In genomic region chr17:30982855-30983254, GRCh38 we compare ENCODE assay signal across 34 cellular contexts.
"Had no signal": no experiment of that assay in that cellular context is flagged by ENCODE, and none has a peak within 500 bp of the region (broad histone marks: within the 10 kb centered on the region; RNA-seq: fewer than 3 reads in every experiment).

No MANE protein-coding gene starts in this region.

- H3K27me3 Mint-ChIP-seq: activated CD4-positive, alpha-beta T cell treated with anti-CD3 and anti-CD28 coated beads, Interleukin-2, amount 10 ng/mL, durations not matched to agents 24 days and 14 days; activated naive CD8-positive, alpha-beta T cell; activated naive CD8-positive, alpha-beta T cell treated with anti-CD3 and anti-CD28 coated beads, Interleukin-2, amount 50 U/mL, for 24 hours; central memory CD8-positive, alpha-beta T cell had no signal

- H3K4me3 Mint-ChIP-seq: activated CD4-positive, alpha-beta T cell treated with anti-CD3 and anti-CD28 coated beads, Interleukin-2, amount 10 ng/mL, durations not matched to agents 24 days and 14 days; activated naive CD8-positive, alpha-beta T cell; activated naive CD8-positive, alpha-beta T cell treated with anti-CD3 and anti-CD28 coated beads, Interleukin-2, amount 50 U/mL, for 24 hours; central memory CD8-positive, alpha-beta T cell; T-helper 1 cell treated with Interleukin-12 subunit alpha and Interleukin-12 subunit beta and Interleukin-4 antibody, amounts not matched to agents 30 μg/mL and 1 μg/mL, for 36 hours; T-helper 2 cell treated with Interferon-gamma antibody and Interleukin-4, amounts not matched to agents 5 μg/mL and 100 μg/mL, for 36 hours had no signal

- H3K4me3 ChIP-seq: cardiac muscle cell, colonic mucosa, MG63, Peyer's patch, SJSA1 had no signal

- H3K27ac ChIP-seq: brain microvascular endothelial cell, cardiac muscle cell, colonic mucosa, Peyer's patch, SJSA1 had no signal

- H3K4me1 Mint-ChIP-seq: activated CD4-positive, alpha-beta T cell treated with anti-CD3 and anti-CD28 coated beads, Interleukin-2, amount 10 ng/mL, durations not matched to agents 24 days and 14 days; central memory CD8-positive, alpha-beta T cell had no signal

- ATAC-seq: activated naive CD8-positive, alpha-beta T cell treated with anti-CD3 and anti-CD28 coated beads, Interleukin-2, amount 50 U/mL, for 24 hours; PC-3 had no signal

- H3K9me3 ChIP-seq: colonic mucosa, MG63, Peyer's patch, SJSA1, SK-N-SH had no signal

- H3K27ac Mint-ChIP-seq: activated CD4-positive, alpha-beta T cell treated with anti-CD3 and anti-CD28 coated beads, Interleukin-2, amount 10 ng/mL, durations not matched to agents 24 days and 14 days; activated naive CD8-positive, alpha-beta T cell; activated naive CD8-positive, alpha-beta T cell treated with anti-CD3 and anti-CD28 coated beads, Interleukin-2, amount 50 U/mL, for 24 hours; activated T-helper 2 cell treated with anti-CD3 and anti-CD28 coated beads, Interferon-gamma antibody, Interleukin-2, Interleukin-4, amounts not matched to agents 10 μg/mL and 5 μg/mL and 100 μg/mL, durations not matched to agents 14 hours and 24 hours and 36 hours; T-helper 1 cell treated with Interleukin-12 subunit alpha and Interleukin-12 subunit beta and Interleukin-4 antibody, amounts not matched to agents 30 μg/mL and 1 μg/mL, for 36 hours; T-helper 2 cell treated with Interferon-gamma antibody and Interleukin-4, amounts not matched to agents 5 μg/mL and 100 μg/mL, for 36 hours had no signal

- H3K9me3 Mint-ChIP-seq: activated CD4-positive, alpha-beta T cell treated with anti-CD3 and anti-CD28 coated beads, Interleukin-2, amount 10 ng/mL, durations not matched to agents 24 days and 14 days; activated naive CD8-positive, alpha-beta T cell treated with anti-CD3 and anti-CD28 coated beads, Interleukin-2, amount 50 U/mL, for 24 hours; activated T-helper 2 cell treated with anti-CD3 and anti-CD28 coated beads, Interferon-gamma antibody, Interleukin-2, Interleukin-4, amounts not matched to agents 10 μg/mL and 5 μg/mL and 100 μg/mL, durations not matched to agents 14 hours and 24 hours and 36 hours; central memory CD8-positive, alpha-beta T cell; T-helper 1 cell treated with Interleukin-12 subunit alpha and Interleukin-12 subunit beta and Interleukin-4 antibody, amounts not matched to agents 30 μg/mL and 1 μg/mL, for 36 hours; T-helper 2 cell treated with Interferon-gamma antibody and Interleukin-4, amounts not matched to agents 5 μg/mL and 100 μg/mL, for 36 hours had no signal

- H3K27me3 ChIP-seq: brain microvascular endothelial cell, cardiac muscle cell, colonic mucosa, MG63, Peyer's patch, SJSA1 had no signal

- H3K4me1 ChIP-seq: colonic mucosa, Peyer's patch, SJSA1 had no signal

- H3K36me3 ChIP-seq: cardiac muscle cell, colonic mucosa had no signal

- DNase-seq: activated CD4-positive, alpha-beta T cell treated with anti-CD3 and anti-CD28 coated beads, Interleukin-2, amount 10 ng/mL, durations not matched to agents 24 days and 14 days; activated CD4-positive, alpha-beta T cell treated with anti-CD3 and anti-CD28 coated beads, Interleukin-2, amount 50 U/mL, for 4 hours; activated CD4-positive, CD25-positive, alpha-beta regulatory T cell treated with anti-CD3 and anti-CD28 coated beads, Interleukin-2, amount 50 U/mL, for 72 hours; activated CD8-positive, alpha-beta memory T cell treated with anti-CD3 and anti-CD28 coated beads, Interleukin-2, amount 50 U/mL, for 4 hours; activated gamma-delta T cell; activated naive CD4-positive, alpha-beta T cell treated with Interleukin-2 at 50 U/mL for 16 hours; activated naive CD8-positive, alpha-beta T cell treated with anti-CD3 and anti-CD28 coated beads, Interleukin-2, amount 50 U/mL, for 24 hours; anterior cingulate cortex; brain microvascular endothelial cell; colonic mucosa; IMR-90; Karpas-422; KBM-7; MG63; NCI-H1048; NCI-H1105 treated with DMSO at 0.1 percent for 48 hours; NCI-H1436; NCI-H1694; NCI-H1930; NCI-H2081 treated with DMSO at 0.1 percent for 48 hours; NCI-H226; NCI-H524 treated with DMSO at 0.1 percent for 48 hours; PC-3; Peyer's patch; RPMI8226; SHP77 treated with DMSO at 0.1 percent for 48 hours; SK-N-SH had no signal
